ENCODE assay signal across 1 cellular context in the genomic region with DNA sequence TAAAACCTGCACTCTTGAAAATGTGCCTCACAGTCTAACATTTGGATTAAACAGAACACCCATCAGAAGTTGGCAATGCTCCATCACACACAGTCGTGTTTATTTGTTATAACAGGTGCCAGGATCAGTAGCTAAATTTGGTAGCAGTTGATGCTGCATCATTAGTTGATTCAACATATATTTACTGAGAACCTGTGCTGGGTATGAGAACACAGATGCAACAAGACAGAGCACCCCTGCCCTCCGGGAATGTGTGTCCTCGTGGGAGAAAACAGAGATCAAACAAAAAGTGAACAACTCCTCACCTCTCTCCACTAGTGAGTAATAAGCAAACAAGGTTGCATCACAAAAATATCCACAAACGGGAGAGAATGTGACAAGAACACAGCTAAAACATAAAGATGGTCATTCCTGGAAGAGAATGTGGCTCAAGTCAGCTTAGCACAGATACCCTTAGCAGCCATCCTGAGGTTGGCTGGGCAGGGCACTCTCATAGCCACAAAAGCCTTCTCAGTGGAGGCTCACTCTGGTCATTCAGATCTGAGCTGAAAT.
TF ChIP-seq lines count a peak whose summit lies in the region.

No MANE protein-coding gene starts in this region.

TF ChIP-seq in HEK293, 187 proteins besides CTCF, POLR2A, EP300 and RAD21 (continued from another document):
- TF ChIP-seq, protein P1, sequence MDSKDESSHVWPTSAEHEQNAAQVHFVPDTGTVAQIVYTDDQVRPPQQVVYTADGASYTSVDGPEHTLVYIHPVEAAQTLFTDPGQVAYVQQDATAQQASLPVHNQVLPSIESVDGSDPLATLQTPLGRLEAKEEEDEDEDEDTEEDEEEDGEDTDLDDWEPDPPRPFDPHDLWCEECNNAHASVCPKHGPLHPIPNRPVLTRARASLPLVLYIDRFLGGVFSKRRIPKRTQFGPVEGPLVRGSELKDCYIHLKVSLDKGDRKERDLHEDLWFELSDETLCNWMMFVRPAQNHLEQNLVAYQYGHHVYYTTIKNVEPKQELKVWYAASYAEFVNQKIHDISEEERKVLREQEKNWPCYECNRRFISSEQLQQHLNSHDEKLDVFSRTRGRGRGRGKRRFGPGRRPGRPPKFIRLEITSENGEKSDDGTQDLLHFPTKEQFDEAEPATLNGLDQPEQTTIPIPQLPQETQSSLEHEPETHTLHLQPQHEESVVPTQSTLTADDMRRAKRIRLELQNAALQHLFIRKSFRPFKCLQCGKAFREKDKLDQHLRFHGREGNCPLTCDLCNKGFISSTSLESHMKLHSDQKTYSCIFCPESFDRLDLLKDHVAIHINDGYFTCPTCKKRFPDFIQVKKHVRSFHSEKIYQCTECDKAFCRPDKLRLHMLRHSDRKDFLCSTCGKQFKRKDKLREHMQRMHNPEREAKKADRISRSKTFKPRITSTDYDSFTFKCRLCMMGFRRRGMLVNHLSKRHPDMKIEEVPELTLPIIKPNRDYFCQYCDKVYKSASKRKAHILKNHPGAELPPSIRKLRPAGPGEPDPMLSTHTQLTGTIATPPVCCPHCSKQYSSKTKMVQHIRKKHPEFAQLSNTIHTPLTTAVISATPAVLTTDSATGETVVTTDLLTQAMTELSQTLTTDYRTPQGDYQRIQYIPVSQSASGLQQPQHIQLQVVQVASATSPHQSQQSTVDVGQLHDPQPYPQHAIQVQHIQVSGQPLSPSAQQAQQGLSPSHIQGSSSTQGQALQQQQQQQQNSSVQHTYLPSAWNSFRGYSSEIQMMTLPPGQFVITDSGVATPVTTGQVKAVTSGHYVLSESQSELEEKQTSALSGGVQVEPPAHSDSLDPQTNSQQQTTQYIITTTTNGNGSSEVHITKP (tag by site-specific recombination; IDR thresholded peaks at IDR 0.05) = peak; percentile 77
- TF ChIP-seq TCF7L2 (IDR thresholded peaks at IDR 0.05; ENCODE audit: borderline replicate concordance, low read depth, low read length) (no peak), ZBTB17 (tag by site-specific recombination; IDR thresholded peaks at IDR 0.05) (peak; percentile 55), FEZF1 (tag by site-specific recombination; IDR thresholded peaks at IDR 0.05) (peak; percentile 90), ZNF324 (tag by site-specific recombination; IDR thresholded peaks at IDR 0.05) (peak; percentile 32; the same call in 1 of the 2 replicates), ZNF510 (tag by site-specific recombination; IDR thresholded peaks at IDR 0.05; ENCODE audit: insufficient replicate concordance) (no peak), ZNF350 (tag by site-specific recombination; IDR thresholded peaks at IDR 0.05) (no peak), ZNF2 (tag by site-specific recombination; IDR thresholded peaks at IDR 0.05) (no peak), ZNF692 (tag by site-specific recombination; IDR thresholded peaks at IDR 0.05) (no peak; the same call in none of the 2 replicates), ZNF341 (tag by site-specific recombination; IDR thresholded peaks at IDR 0.05; ENCODE audit: low read depth) (no peak), ZEB2 (tag by site-specific recombination; IDR thresholded peaks at IDR 0.05) (peak; percentile 24; the same call in 1 of the 2 replicates), RBAK (tag by site-specific recombination; IDR thresholded peaks at IDR 0.05) (no peak), ZNF664 (tag by site-specific recombination; IDR thresholded peaks at IDR 0.05) (peak; percentile 94), ZNF426 (tag by site-specific recombination; IDR thresholded peaks at IDR 0.05) (no peak), GLIS2 (tag by site-specific recombination; IDR thresholded peaks at IDR 0.05) (no peak), ZNF571 (tag by site-specific recombination; IDR thresholded peaks at IDR 0.05) (no peak), ZBTB21 (tag by site-specific recombination; IDR thresholded peaks at IDR 0.05) (no peak), ZSCAN30 (tag by site-specific recombination; IDR thresholded peaks at IDR 0.05) (0 out of 2 replicates have a peak, but pooled peaks have one; percentile 35)
- TF ChIP-seq, protein P2, sequence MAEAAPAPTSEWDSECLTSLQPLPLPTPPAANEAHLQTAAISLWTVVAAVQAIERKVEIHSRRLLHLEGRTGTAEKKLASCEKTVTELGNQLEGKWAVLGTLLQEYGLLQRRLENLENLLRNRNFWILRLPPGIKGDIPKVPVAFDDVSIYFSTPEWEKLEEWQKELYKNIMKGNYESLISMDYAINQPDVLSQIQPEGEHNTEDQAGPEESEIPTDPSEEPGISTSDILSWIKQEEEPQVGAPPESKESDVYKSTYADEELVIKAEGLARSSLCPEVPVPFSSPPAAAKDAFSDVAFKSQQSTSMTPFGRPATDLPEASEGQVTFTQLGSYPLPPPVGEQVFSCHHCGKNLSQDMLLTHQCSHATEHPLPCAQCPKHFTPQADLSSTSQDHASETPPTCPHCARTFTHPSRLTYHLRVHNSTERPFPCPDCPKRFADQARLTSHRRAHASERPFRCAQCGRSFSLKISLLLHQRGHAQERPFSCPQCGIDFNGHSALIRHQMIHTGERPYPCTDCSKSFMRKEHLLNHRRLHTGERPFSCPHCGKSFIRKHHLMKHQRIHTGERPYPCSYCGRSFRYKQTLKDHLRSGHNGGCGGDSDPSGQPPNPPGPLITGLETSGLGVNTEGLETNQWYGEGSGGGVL (tag by site-specific recombination; IDR thresholded peaks at IDR 0.05) = 0 out of 2 replicates have a peak, but pooled peaks have one; percentile 24
- TF ChIP-seq, protein P3, sequence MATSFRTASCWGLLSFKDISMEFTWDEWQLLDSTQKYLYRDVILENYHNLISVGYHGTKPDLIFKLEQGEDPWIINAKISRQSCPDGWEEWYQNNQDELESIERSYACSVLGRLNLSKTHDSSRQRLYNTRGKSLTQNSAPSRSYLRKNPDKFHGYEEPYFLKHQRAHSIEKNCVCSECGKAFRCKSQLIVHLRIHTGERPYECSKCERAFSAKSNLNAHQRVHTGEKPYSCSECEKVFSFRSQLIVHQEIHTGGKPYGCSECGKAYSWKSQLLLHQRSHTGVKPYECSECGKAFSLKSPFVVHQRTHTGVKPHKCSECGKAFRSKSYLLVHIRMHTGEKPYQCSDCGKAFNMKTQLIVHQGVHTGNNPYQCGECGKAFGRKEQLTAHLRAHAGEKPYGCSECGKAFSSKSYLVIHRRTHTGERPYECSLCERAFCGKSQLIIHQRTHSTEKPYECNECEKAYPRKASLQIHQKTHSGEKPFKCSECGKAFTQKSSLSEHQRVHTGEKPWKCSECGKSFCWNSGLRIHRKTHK (tag by site-specific recombination; IDR thresholded peaks at IDR 0.05) = no peak
- TF ChIP-seq, protein P4, sequence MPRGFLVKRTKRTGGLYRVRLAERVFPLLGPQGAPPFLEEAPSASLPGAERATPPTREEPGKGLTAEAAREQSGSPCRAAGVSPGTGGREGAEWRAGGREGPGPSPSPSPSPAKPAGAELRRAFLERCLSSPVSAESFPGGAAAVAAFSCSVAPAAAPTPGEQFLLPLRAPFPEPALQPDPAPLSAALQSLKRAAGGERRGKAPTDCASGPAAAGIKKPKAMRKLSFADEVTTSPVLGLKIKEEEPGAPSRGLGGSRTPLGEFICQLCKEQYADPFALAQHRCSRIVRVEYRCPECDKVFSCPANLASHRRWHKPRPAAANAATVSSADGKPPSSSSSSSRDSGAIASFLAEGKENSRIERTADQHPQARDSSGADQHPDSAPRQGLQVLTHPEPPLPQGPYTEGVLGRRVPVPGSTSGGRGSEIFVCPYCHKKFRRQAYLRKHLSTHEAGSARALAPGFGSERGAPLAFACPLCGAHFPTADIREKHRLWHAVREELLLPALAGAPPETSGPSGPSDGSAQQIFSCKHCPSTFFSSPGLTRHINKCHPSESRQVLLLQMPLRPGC (tag by site-specific recombination; IDR thresholded peaks at IDR 0.05) = no peak
TF ChIP-seq in HEK293: peak in this region for 23.
